Comparison of ENCODE assay signal across 8 cellular contexts in the genomic region with DNA sequence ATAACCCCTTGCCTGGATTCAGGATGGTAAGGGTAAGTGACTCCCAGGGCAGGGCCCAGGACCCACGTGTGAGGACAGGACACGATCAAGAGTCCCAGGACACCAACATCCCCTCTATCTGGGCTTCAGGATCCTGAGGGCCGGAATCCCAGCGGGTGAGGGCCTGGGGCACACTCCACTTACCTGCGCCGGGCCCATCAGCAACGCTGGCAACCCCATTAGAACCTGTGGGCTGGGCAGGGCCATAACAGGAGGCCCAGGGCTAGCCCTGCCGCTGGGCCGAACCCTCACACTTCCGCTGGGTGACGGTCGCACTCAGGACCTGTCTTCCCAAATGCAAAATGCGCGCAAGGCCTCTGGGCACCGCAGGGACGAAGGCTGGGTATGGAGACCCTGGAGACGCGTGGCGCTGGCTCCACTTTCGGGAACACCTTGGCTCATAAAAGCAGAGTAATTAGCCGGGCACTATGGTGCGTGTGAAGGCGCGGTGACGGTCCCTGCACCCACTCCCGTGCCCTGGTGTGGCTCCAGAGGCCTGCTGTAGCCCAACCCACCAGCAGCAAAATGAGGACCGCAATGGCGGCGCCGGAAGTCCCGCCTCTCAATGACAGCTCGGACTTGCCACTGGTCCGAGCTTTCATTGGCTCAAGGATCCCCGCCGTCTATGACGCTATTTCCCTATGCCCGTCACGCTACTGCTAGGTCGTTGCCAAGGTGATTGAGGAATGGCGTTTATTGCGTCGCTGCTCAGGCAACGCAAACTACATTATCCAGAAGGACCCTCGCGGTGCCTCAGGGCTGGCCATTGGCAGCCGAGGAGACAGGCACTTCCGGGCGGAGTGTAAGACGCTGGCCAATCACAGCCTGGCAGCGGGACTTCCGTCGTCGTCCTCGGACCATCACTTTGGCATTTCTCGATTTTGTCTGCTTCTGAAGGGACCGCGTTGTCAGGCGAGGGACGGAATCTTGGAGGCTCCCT. TPM values are rescaled to one million over a fixed set of nuclear protein-coding genes. Genes with fewer than 3 reads are reported as not detected.
A peak's percentile ranks its signal among the peaks of the same experiment; 100 is the strongest.
DNase-seq lines count a peak whose midpoint lies in the region; ATAC-seq, FAIRE-seq and TF ChIP-seq lines count a peak whose summit lies in the region.

Gene ZNF132 (minus strand): TSS at position 578 of the 979 bp plus-strand sequence. CDS start 332 bp downstream, at position 246.

- no peaks in the 10 kb centered on the region for H3K79me2 ChIP-seq in endothelial cell of umbilical vein (ENCODE audit: control insufficient read depth, insufficient read depth, low read length)

- intact Hi-C loops in endothelial cell of umbilical vein (cut with micrococcal nuclease): loop anchor here (1.0 to 2.0 kb wide), 3 partner anchors 11 to 113 kb away; partner anchors contain the start of genes ZNF324B, ZNF584 and ZSCAN22

- DNase-seq in NCI-H510A (lab: John Stamatoyannopoulos, UW) (peak; percentile 97), endothelial cell of umbilical vein (ENCODE audit: low read depth, low spot score) (peak; percentile 100), midbrain (lab: John Stamatoyannopoulos, UW) (peak; percentile 100), NCI-H128 (lab: John Stamatoyannopoulos, UW; ENCODE audit: unreplicated experiment) (no peak)
- peak; percentile 91 for DNase-seq in activated CD8-positive, alpha-beta memory T cell treated with anti-CD3 and anti-CD28 coated beads, Interleukin-2, amount 50 U/mL, for 48 hours
- peak; percentile 65 for DNase-seq in stimulated activated CD8-positive, alpha-beta memory T cell treated with anti-CD3 and anti-CD28 coated beads, Interleukin-15, amount 100 ng/mL, for 24 hours (ENCODE audit: low read depth)

- peak within 1 kb of the TSS; percentile 65 for H3K9ac ChIP-seq in endothelial cell of umbilical vein (replicated peaks; ENCODE audit: extremely low read depth, insufficient read depth, low read length)

- peaks cover 4% of the 10 kb centered on the region for H3K9me3 ChIP-seq in endothelial cell of umbilical vein (replicated peaks; ENCODE audit: control insufficient read depth, insufficient read depth, low read length)

- peaks cover 0 to 2% of the 10 kb centered on the region in 2 experiments for H3K27me3 ChIP-seq in endothelial cell of umbilical vein (ENCODE audit: control insufficient read depth in 2 of 2, insufficient read depth in 2 of 2, low read length in 2 of 2)

- H3K4me3 ChIP-seq in endothelial cell of umbilical vein (replicated peaks in 1 of 3; ENCODE audit: insufficient read depth in 1 of 3, low read depth in 1 of 3, low read length in 3 of 3): peak within 1 kb of the TSS; percentile 31 to 83 (median 57)

- no peaks in the 10 kb centered on the region for H3K9me1 ChIP-seq in endothelial cell of umbilical vein (replicated peaks; ENCODE audit: control insufficient read depth, extremely low read depth, insufficient read depth, low read length)

- peaks cover 5% of the 10 kb centered on the region in 2 experiments for H3K36me3 ChIP-seq in endothelial cell of umbilical vein (ENCODE audit: control insufficient read depth in 2 of 2, extremely low read depth in 1 of 2, insufficient read depth in 2 of 2, low read length in 2 of 2)

- ATAC-seq in GM18519 (IDR thresholded peaks at IDR 0.05; ENCODE audit: low FRiP score, unreplicated experiment) (peak; percentile 89), HG03039 (IDR thresholded peaks at IDR 0.05; ENCODE audit: unreplicated experiment) (peak; percentile 93)

- peak; percentile 67 for TF ChIP-seq POLR2A in endothelial cell of umbilical vein (IDR thresholded peaks at IDR 0.05; ENCODE audit: low read depth, low read length)

- peaks cover 7% of the 10 kb centered on the region for H3K4me1 ChIP-seq in endothelial cell of umbilical vein (ENCODE audit: control insufficient read depth, extremely low read depth, insufficient read depth, low read length)

- H2AFZ ChIP-seq in endothelial cell of umbilical vein (ENCODE audit: low read depth, low read length): peak within 1 kb of the TSS; percentile 86

- peak; percentile 100 for FAIRE-seq in endothelial cell of umbilical vein (lab: Jason Lieb, UNC)

- TF ChIP-seq CTCF in endothelial cell of umbilical vein (IDR thresholded peaks at IDR 0.05; ENCODE audit: extremely low read depth in 1 of 2, insufficient read depth in 1 of 2, low read depth in 1 of 2, low read length in 2 of 2): no peak

- no peaks in the 10 kb centered on the region for H4K20me1 ChIP-seq in endothelial cell of umbilical vein (replicated peaks; ENCODE audit: control insufficient read depth, extremely low read depth, insufficient read depth, low read length)

- TSS peak; percentile 89 for BruUV-seq in endothelial cell of umbilical vein (replicated peaks; lab: Mats Ljungman, UMichigan)

- dilution Hi-C loops in endothelial cell of umbilical vein (cut with MboI; ENCODE audit: extremely low pct_ligation_motif_present, low sequenced_read_pairs): no loop called here

- CTCF ChIA-PET in endothelial cell of umbilical vein (lab: Charles Lee): interaction anchor here (1.0 kb wide), 2 partner anchors 9 to 12 kb away, joined by 3 read pairs; partner anchors contain the start of gene ZNF324B

- peak within 1 kb of the TSS; percentile 48 for H3K27ac ChIP-seq in endothelial cell of umbilical vein (ENCODE audit: insufficient read depth, low read depth, low read length)

- POLR2A ChIA-PET in endothelial cell of umbilical vein (lab: Charles Lee): interaction anchor here (1.0 kb wide), 2 partner anchors 31 to 257 kb away, joined by 3 read pairs; partner anchors contain the start of genes ZNF274 and ZNF584

- peak within 1 kb of the TSS; percentile 57 for H3K4me2 ChIP-seq in endothelial cell of umbilical vein (ENCODE audit: insufficient read depth, low read length)

TF ChIP-seq in endothelial cell of umbilical vein, 7 proteins besides CTCF, POLR2A, EP300 and RAD21:
- TF ChIP-seq MAX (IDR thresholded peaks at IDR 0.05; ENCODE audit: insufficient read depth, insufficient read length): peak; percentile 41
- TF ChIP-seq FOS (IDR thresholded peaks at IDR 0.05; ENCODE audit: borderline replicate concordance, insufficient read depth, low read length): no peak
- peak; percentile 73 for TF ChIP-seq POLR2AphosphoS5 (IDR thresholded peaks at IDR 0.05; ENCODE audit: insufficient read depth, low read depth, low read length)

RNA-seq across cellular contexts. Expression of gene ZNF132, which starts in this region (rescaled TPM):
- 4.1 and 4.2 TPM in 2 replicates for total RNA-seq in endothelial cell of umbilical vein
- polyA plus RNA-seq in endothelial cell of umbilical vein: 0.54 and 0.62 TPM in 2 replicates
- polyA plus RNA-seq in endothelial cell of umbilical vein (2011; cell fraction: cytosol; rRNA removed): 0.70 and 0.75 TPM in 2 replicates
- 1.2 and 1.5 TPM in 2 replicates for polyA plus RNA-seq in endothelial cell of umbilical vein (2011; cell fraction: nucleus; rRNA removed)
- polyA plus RNA-seq in endothelial cell of umbilical vein (2012): 2.2 and 2.7 TPM in 2 replicates
- 3.8 and 4.4 TPM in 2 replicates for polyA minus RNA-seq in endothelial cell of umbilical vein
- polyA minus RNA-seq in endothelial cell of umbilical vein (2011; cell fraction: cytosol; rRNA and poly(A)+ RNA removed): not detected
- 3.7 and 5.1 TPM in 2 replicates for polyA minus RNA-seq in endothelial cell of umbilical vein (2011; cell fraction: nucleus; rRNA and poly(A)+ RNA removed)
